In the genomic region with DNA sequence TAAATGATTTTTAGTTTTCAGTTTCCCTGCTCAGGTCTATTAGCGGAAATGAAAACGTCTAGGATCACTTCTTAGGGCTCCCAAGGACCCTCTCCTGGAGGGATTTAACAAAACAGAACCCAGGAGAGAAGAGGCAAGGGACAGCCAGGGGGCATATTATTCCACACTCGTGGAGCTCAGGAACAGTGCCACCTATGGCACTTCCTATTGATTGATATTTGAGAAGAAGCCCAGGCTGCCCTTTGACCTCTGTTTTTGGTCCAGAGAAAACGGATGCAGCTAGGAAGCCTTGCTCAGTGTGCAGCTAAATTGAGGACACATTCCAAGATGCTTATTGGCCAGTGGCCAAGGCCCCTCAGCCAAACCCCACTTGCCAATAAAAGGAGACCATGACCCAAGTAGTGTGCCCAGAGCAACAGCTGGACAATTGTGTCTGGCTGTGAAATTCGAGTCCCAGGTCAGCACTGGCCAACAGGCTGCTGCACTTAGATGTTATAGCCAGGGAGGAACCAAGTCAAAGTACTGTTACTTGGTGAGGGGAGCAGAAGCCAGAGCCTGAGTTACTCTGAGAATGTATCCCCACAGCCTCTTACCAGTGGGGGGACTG, we compare ENCODE assay signal across 24 cellular contexts. TPM values are rescaled to one million over a fixed set of nuclear protein-coding genes. Genes with fewer than 3 reads are reported as not detected.
"Had no signal": no experiment of that assay in that cellular context is flagged by ENCODE, and none has a peak within 500 bp of the region (broad histone marks: within the 10 kb centered on the region; RNA-seq: fewer than 3 reads in every experiment).

No MANE protein-coding gene starts in this region.

- ATAC-seq: activated CD4-positive, alpha-beta T cell treated with anti-CD3 and anti-CD28 coated beads for 36 hours; activated T-cell treated with anti-CD3 and anti-CD28 coated beads, Interleukin-2, amount 50 U/mL, for 4 hours; heart right ventricle; lower lobe of right lung; mucosa of descending colon; stimulated activated naive CD8-positive, alpha-beta T cell treated with anti-CD3 and anti-CD28 coated beads, Interleukin-15, Interleukin-2, amounts not matched to agents 100 U/mL and 50 U/mL, for 24 hours; WTC11 had no signal

- H3K4me3 ChIP-seq: breast epithelium, heart right ventricle, lower lobe of right lung, mucosa of descending colon, upper lobe of left lung had no signal

- H3K4me1 ChIP-seq: breast epithelium, heart right ventricle, lower lobe of right lung, upper lobe of left lung had no signal

- H3K36me3 ChIP-seq: breast epithelium, heart right ventricle, lower lobe of right lung, upper lobe of left lung had no signal

- H3K27ac ChIP-seq: breast epithelium, epithelial cell of prostate, heart right ventricle, lower lobe of right lung, upper lobe of left lung had no signal

- H3K27ac Mint-ChIP-seq: activated CD4-positive, alpha-beta T cell treated with anti-CD3 and anti-CD28 coated beads for 36 hours; activated naive CD8-positive, alpha-beta T cell treated with anti-CD3 and anti-CD28 coated beads, Interleukin-2, amount 10 ng/mL, durations not matched to agents 7 days and 5 days; activated T-helper 2 cell treated with anti-CD3 and anti-CD28 coated beads, Interferon-gamma antibody, Interleukin-2, Interleukin-4, amounts not matched to agents 10 μg/mL and 5 μg/mL and 100 μg/mL, durations not matched to agents 14 hours and 24 hours and 36 hours; naive B cell; WTC11 had no signal

- H3K4me3 Mint-ChIP-seq: activated CD4-positive, alpha-beta T cell treated with anti-CD3 and anti-CD28 coated beads for 36 hours; activated naive CD8-positive, alpha-beta T cell treated with anti-CD3 and anti-CD28 coated beads, Interleukin-2, amount 10 ng/mL, durations not matched to agents 7 days and 5 days; activated T-cell treated with anti-CD3 and anti-CD28 coated beads, Interleukin-2, amount 50 U/mL, for 4 hours; central memory CD8-positive, alpha-beta T cell; neural crest cell; WTC11 had no signal

- H3K9me3 ChIP-seq: breast epithelium, heart right ventricle, lower lobe of right lung, mucosa of descending colon, upper lobe of left lung had no signal

- H3K36me3 Mint-ChIP-seq: activated naive CD8-positive, alpha-beta T cell treated with anti-CD3 and anti-CD28 coated beads, Interleukin-2, amount 10 ng/mL, durations not matched to agents 7 days and 5 days; naive B cell; WTC11 had no signal

- H3K9me3 Mint-ChIP-seq: activated naive CD8-positive, alpha-beta T cell treated with anti-CD3 and anti-CD28 coated beads, Interleukin-2, amount 10 ng/mL, durations not matched to agents 7 days and 5 days; activated T-cell treated with anti-CD3 and anti-CD28 coated beads, Interleukin-2, amount 50 U/mL, for 4 hours; activated T-helper 2 cell treated with anti-CD3 and anti-CD28 coated beads, Interferon-gamma antibody, Interleukin-2, Interleukin-4, amounts not matched to agents 10 μg/mL and 5 μg/mL and 100 μg/mL, durations not matched to agents 14 hours and 24 hours and 36 hours; central memory CD8-positive, alpha-beta T cell; naive B cell; WTC11 had no signal

- H3K27me3 ChIP-seq: breast epithelium, heart right ventricle, upper lobe of left lung had no signal

- H3K4me1 Mint-ChIP-seq: activated CD4-positive, alpha-beta T cell treated with anti-CD3 and anti-CD28 coated beads for 36 hours; activated naive CD8-positive, alpha-beta T cell treated with anti-CD3 and anti-CD28 coated beads, Interleukin-2, amount 10 ng/mL, durations not matched to agents 7 days and 5 days; central memory CD8-positive, alpha-beta T cell had no signal

- DNase-seq: activated CD4-positive, alpha-beta T cell treated with anti-CD3 and anti-CD28 coated beads for 36 hours; activated CD4-positive, alpha-beta T cell treated with anti-CD3 and anti-CD28 coated beads, Interleukin-2, amount 50 U/mL, for 48 hours; activated CD8-positive, alpha-beta memory T cell treated with anti-CD3 and anti-CD28 coated beads, Interleukin-2, amount 50 U/mL, for 48 hours; activated naive CD4-positive, alpha-beta T cell treated with Interleukin-2 at 50 U/mL for 16 hours; activated naive CD8-positive, alpha-beta T cell treated with anti-CD3 and anti-CD28 coated beads, Interleukin-2, amount 10 ng/mL, durations not matched to agents 7 days and 5 days; activated T-cell treated with anti-CD3 and anti-CD28 coated beads, Interleukin-2, amount 50 U/mL, for 4 hours; amniotic stem cell; heart right ventricle; islet precursor cell; left cardiac atrium; lower lobe of right lung; mesendoderm; mucosa of descending colon; naive B cell; stimulated activated CD4-positive, alpha-beta T cell treated with anti-CD3 and anti-CD28 coated beads, Interleukin-4, amount 100 ng/mL, for 24 hours; stimulated activated naive CD8-positive, alpha-beta T cell treated with anti-CD3 and anti-CD28 coated beads, Interleukin-15, Interleukin-2, amounts not matched to agents 100 U/mL and 50 U/mL, for 24 hours; T-helper 1 cell; upper lobe of left lung had no signal

RNA-seq across cellular contexts. Expression of a gene that starts 24.0 kb away (rescaled TPM):
- total RNA-seq: neural crest cell had no signal
